ENCODE assay signal across 9 cellular contexts in the genomic region with DNA sequence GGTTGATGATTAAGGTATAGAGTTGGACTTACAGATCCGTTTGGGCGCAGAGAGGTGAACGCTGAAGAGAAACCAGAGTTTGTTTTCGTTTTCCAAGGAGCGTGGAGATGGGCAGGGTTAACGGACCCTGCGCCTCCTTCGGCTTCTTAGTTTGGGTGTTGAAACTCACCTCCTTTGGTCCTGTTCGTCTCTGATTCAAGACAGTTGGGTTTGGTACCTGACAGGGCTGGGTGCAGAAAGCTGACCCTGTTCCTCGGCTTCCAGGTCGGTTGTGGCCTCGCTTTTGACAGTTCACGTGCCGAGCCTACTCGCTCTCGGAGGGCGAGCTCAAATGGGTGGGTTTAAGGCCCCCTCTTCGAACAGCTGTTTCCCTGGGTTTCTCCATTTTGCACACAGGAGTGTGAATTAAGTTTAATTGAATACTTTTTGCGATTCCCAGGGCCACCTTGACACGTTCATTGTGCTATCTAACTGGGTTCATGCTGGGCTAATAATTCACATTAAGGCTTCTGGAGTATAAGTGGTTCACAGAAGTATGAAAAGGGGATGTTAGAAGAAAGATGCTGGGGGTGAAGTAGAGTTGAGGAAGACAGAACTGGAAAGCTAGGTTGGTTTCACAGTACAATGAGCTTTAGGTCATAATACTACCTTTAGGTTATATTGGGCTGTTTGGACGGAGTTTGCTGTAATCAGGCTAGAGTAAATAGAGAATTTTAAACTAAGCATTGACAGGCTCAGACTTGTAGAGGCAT. TPM values are rescaled to one million over a fixed set of nuclear protein-coding genes. Genes with fewer than 3 reads are reported as not detected.
DNase-seq lines count a peak whose midpoint lies in the region; ATAC-seq and TF ChIP-seq lines count a peak whose summit lies in the region.
"Had no signal": no experiment of that assay in that cellular context is flagged by ENCODE, and none has a peak within 500 bp of the region (broad histone marks: within the 10 kb centered on the region; RNA-seq: fewer than 3 reads in every experiment).

No MANE protein-coding gene starts in this region.

- peak; percentile 24 for DNase-seq in NCI-H345 (lab: John Stamatoyannopoulos, UW)
- no peak for DNase-seq in NCI-H345 treated with DMSO at 0.1 percent for 48 hours (lab: John Stamatoyannopoulos, UW; ENCODE audit: unreplicated experiment)
- DNase-seq in T-helper 17 cell, result peak; percentile 9 to 13 (median 12)
- peak in 1 of 2 donors; percentile 20 for DNase-seq in foreskin keratinocyte
- peak in 1 of 2 donors; percentile 24 for DNase-seq in gastrocnemius medialis
- DNase-seq in LoVo (ENCODE audit: low spot score), result no peak
- DNase-seq in progenitor cell of endocrine pancreas (ENCODE audit: low spot score, unreplicated experiment), result no peak

- no peaks in the 10 kb centered on the region for H3K9me3 Mint-ChIP-seq in progenitor cell of endocrine pancreas (ENCODE audit: low read depth)
- H3K9me3 Mint-ChIP-seq: activated naive CD4-positive, alpha-beta T cell treated with anti-CD3 and anti-CD28 coated beads, Interleukin-2, amount 50 U/mL, for 72 hours had no signal

- ATAC-seq in HG02973 (IDR thresholded peaks at IDR 0.05; ENCODE audit: unreplicated experiment) (peak; percentile 6), T-helper 17 cell (peak; percentile 1), foreskin keratinocyte (no peak), gastrocnemius medialis (peak; percentile 0)

- in situ Hi-C loops in gastrocnemius medialis (cut with MboI; ENCODE audit: low sequenced_read_pairs in 4 of 4), result loop anchor here (10.0 to 25.0 kb wide), 4 partner anchors 154 to 774 kb away; a partner anchor contains a TSS

- H3K4me3 ChIP-seq in gastrocnemius medialis, result peak overlapping the region; percentile 81 to 90 (median 86)

- H3K36me3 Mint-ChIP-seq in T-helper 17 cell (ENCODE audit: low read depth) (peaks cover 6% of the 10 kb centered on the region), progenitor cell of endocrine pancreas (ENCODE audit: insufficient read depth) (peaks cover 8% of the 10 kb centered on the region)

- H3K4me1 Mint-ChIP-seq in T-helper 17 cell (peaks cover 20% of the 10 kb centered on the region), progenitor cell of endocrine pancreas (ENCODE audit: low read depth) (peaks cover 22% of the 10 kb centered on the region)

- intact Hi-C loops in gastrocnemius medialis (cut with DNase I; ENCODE audit: low total_unique reads), result loop anchor here (5.0 kb wide), 2 partner anchors 196 to 544 kb away; a partner anchor contains a TSS

- H3K27me3 ChIP-seq in foreskin keratinocyte (no peaks in the 10 kb centered on the region), gastrocnemius medialis (no peaks in the 10 kb centered on the region)

- H3K9me3 ChIP-seq in T-helper 17 cell (ENCODE audit: control insufficient read depth, low read length, poor library complexity, severe bottlenecking) (no peaks in the 10 kb centered on the region), gastrocnemius medialis (no peaks in the 10 kb centered on the region)

- TF ChIP-seq CTCF in foreskin keratinocyte (conservative IDR thresholded peaks at IDR 0.05), result no peak
- no peak for TF ChIP-seq CTCF in gastrocnemius medialis (IDR thresholded peaks at IDR 0.05 in 4 of 5, conservative IDR thresholded peaks at IDR 0.05 in 1 of 5)
- no peak for TF ChIP-seq CTCF in progenitor cell of endocrine pancreas (IDR thresholded peaks at IDR 0.05; ENCODE audit: unreplicated experiment)

- H3K27me3 Mint-ChIP-seq in T-helper 17 cell (no peaks in the 10 kb centered on the region), progenitor cell of endocrine pancreas (no peaks in the 10 kb centered on the region)

- H3K27ac ChIP-seq in foreskin keratinocyte (peak overlapping the region; percentile 39), gastrocnemius medialis (peak overlapping the region; percentile 91 to 100 (median 98))

- H3K4me3 Mint-ChIP-seq in T-helper 17 cell (no peak overlapping the region), progenitor cell of endocrine pancreas (ENCODE audit: low read depth) (no peak overlapping the region)

- TF ChIP-seq POLR2A in gastrocnemius medialis (IDR thresholded peaks at IDR 0.05), result no peak

- peaks cover 0 to 9% of the 10 kb centered on the region in 2 donors for H3K36me3 ChIP-seq in gastrocnemius medialis

- H3K4me1 ChIP-seq in foreskin keratinocyte (peaks cover 9% of the 10 kb centered on the region), gastrocnemius medialis (peaks cover 33 to 40% of the 10 kb centered on the region in 2 donors)

- H3K27ac Mint-ChIP-seq in T-helper 17 cell, result no peak overlapping the region
- H3K27ac Mint-ChIP-seq in progenitor cell of endocrine pancreas, result no peak overlapping the region
- H3K27ac Mint-ChIP-seq: activated naive CD4-positive, alpha-beta T cell treated with anti-CD3 and anti-CD28 coated beads, Interleukin-2, amount 50 U/mL, for 72 hours had no signal

RNA-seq across cellular contexts. Expression of a gene that starts 0.6 kb away (rescaled TPM):
- total RNA-seq in T-helper 17 cell (10 to 100 TPM; 31.8 to 32.4 TPM), foreskin keratinocyte (11.8 and 12.4 TPM in 2 replicates), gastrocnemius medialis (10 to 100 TPM; 14.2 to 18.4 (median 15.6) TPM), progenitor cell of endocrine pancreas (21.9 and 23.7 TPM in 2 replicates)
- polyA plus RNA-seq in foreskin keratinocyte, result 3.6 and 4.8 TPM in 2 replicates

Comparison
In these comparisons a context has a peak if more than half of its experiments do, and no peak if none do; other contexts are left out.
1. DNase-seq: peak in NCI-H345 (single experiment) and T-helper 17 cell (3 of 3); none in NCI-H345 treated with DMSO at 0.1 percent for 48 hours (single experiment), LoVo (single experiment) and progenitor cell of endocrine pancreas (single experiment).